Comparison of ENCODE assay signal across 6 cellular contexts in genomic region chr1:153420306-153420705, GRCh38. TPM values are rescaled to one million over a fixed set of nuclear protein-coding genes. Genes with fewer than 3 reads are reported as not detected.
"Had no signal": no experiment of that assay in that cellular context is flagged by ENCODE, and none has a peak within 500 bp of the region (broad histone marks: within the 10 kb centered on the region; RNA-seq: fewer than 3 reads in every experiment).

No MANE protein-coding gene starts in this region.

- H3K4me3 ChIP-seq: GM23338 had no signal

- DNase-seq: H9, HCEC 1CT, IMR-90 had no signal

- H3K4me3 Mint-ChIP-seq: GM23338, H9 had no signal

- H3K4me1 Mint-ChIP-seq: GM23338, H9 had no signal

- H2AFZ ChIP-seq: GM23338 had no signal

- H3K27ac Mint-ChIP-seq: GM23338, H9 had no signal

- ATAC-seq: GM23338 had no signal

- H3K4me2 ChIP-seq: GM23338 had no signal

RNA-seq across cellular contexts. Expression of gene S100A7A, which starts 4.0 kb away (rescaled TPM):
- total RNA-seq: GM23338, H1, H9, HT-29, IMR-90 had no signal
- polyA plus RNA-seq: GM23338, H1, IMR-90 had no signal

RNA-seq across cellular contexts. Expression of gene S100A8, which starts 29.4 kb away (rescaled TPM):
- total RNA-seq: GM23338, H1, H9, HT-29, IMR-90 had no signal
- polyA plus RNA-seq: GM23338, H1, IMR-90 had no signal

RNA-seq across cellular contexts. Expression of gene S100A7, which starts 40.1 kb away (rescaled TPM):
- total RNA-seq: GM23338, H1, H9, HT-29, IMR-90 had no signal
- polyA plus RNA-seq: GM23338, H1, IMR-90 had no signal

RNA-seq across cellular contexts. Expression of gene S100A12, which starts 44.9 kb away (rescaled TPM):
- total RNA-seq: GM23338, H1, H9, HT-29, IMR-90 had no signal
- polyA plus RNA-seq: GM23338, H1, IMR-90 had no signal
